Comparison of ENCODE assay signal across 8 cellular contexts in the genomic region with DNA sequence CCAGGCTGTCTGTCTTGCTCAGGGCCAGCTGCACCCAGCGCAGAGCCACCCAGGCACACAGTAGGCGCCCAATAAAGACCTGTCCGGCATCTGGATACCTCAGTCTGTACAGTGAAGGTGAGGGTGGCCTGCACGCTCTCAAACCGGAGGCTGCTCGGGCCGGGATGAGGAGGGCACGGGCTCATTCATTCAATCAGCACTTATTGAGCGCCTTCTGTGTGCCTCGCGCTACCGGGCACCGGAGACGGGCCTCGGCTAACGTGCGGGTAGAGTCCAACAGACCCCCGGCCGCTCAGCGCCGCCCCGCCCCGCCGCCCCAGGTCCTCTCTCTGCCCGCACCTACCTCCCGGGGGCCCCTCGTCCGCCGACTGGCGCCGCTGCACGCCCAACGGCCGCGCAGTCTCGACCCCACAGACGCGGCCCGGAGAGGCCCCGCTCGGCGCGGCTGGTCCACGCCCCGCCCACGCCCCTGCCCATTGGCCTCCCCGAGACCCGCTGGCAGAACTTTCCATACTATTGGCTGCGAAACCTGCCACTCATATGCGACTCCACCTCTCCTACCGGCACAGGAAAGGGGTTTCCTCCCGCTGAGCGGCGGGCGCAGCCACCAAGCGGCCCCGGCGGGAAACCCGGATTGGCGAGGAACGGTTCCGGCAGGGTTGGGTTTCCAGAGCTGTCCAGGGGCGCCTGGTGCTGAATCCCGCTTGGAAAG. TPM values are rescaled to one million over a fixed set of nuclear protein-coding genes. Genes with fewer than 3 reads are reported as not detected.
DNase-seq lines count a peak whose midpoint lies in the region; ATAC-seq, FAIRE-seq and TF ChIP-seq lines count a peak whose summit lies in the region.

Gene SLC39A3, minus strand, starts transcription at position 416 of the 712 bp plus-strand sequence. CDS start 2,760 bp downstream, outside the sequence.

- FAIRE-seq in H54 (lab: Jason Lieb, UNC) = no peak

- H3K36me3 Mint-ChIP-seq in activated T-helper 2 cell treated with anti-CD3 and anti-CD28 coated beads, Interferon-gamma antibody, Interleukin-2, Interleukin-4, amounts not matched to agents 10 μg/mL and 5 μg/mL and 100 μg/mL, durations not matched to agents 14 hours and 24 hours and 36 hours (ENCODE audit: low read depth) = peaks cover 36% of the 10 kb centered on the region
- no peaks in the 10 kb centered on the region for H3K36me3 Mint-ChIP-seq in natural killer cell

- peak; percentile 99 to 100 (median 100) for ATAC-seq in natural killer cell

- intact Hi-C loops in activated T-helper 2 cell treated with anti-CD3 and anti-CD28 coated beads, Interferon-gamma antibody, Interleukin-2, Interleukin-4, amounts not matched to agents 10 μg/mL and 5 μg/mL and 100 μg/mL, durations not matched to agents 14 hours and 24 hours and 36 hours (cut with micrococcal nuclease) = no loop called here
- intact Hi-C loops in natural killer cell (cut with micrococcal nuclease) = loop anchor here (1.0 kb wide), 1 partner anchor 44 kb away; the partner anchor contains the start of gene SGTA

- no peaks in the 10 kb centered on the region for H3K9me3 Mint-ChIP-seq in activated T-helper 2 cell treated with anti-CD3 and anti-CD28 coated beads, Interferon-gamma antibody, Interleukin-2, Interleukin-4, amounts not matched to agents 10 μg/mL and 5 μg/mL and 100 μg/mL, durations not matched to agents 14 hours and 24 hours and 36 hours
- H3K9me3 Mint-ChIP-seq in natural killer cell = no peaks in the 10 kb centered on the region

- H3K4me1 Mint-ChIP-seq in activated T-helper 2 cell treated with anti-CD3 and anti-CD28 coated beads, Interferon-gamma antibody, Interleukin-2, Interleukin-4, amounts not matched to agents 10 μg/mL and 5 μg/mL and 100 μg/mL, durations not matched to agents 14 hours and 24 hours and 36 hours (ENCODE audit: low read depth) = peaks cover 14% of the 10 kb centered on the region
- peaks cover 16 to 21% of the 10 kb centered on the region in 2 donors for H3K4me1 Mint-ChIP-seq in natural killer cell

- no peak for TF ChIP-seq CTCF in natural killer cell (IDR thresholded peaks at IDR 0.05)

- DNase-seq in EL (peak; percentile 99), H54 (ENCODE audit: insufficient read length, low spot score) (peak; percentile 100), M059J (ENCODE audit: low read depth) (peak; percentile 96), fibroblast of peridontal ligament (ENCODE audit: extremely low read depth) (peak; percentile 98), natural killer cell (peak; percentile 97)
- peak; percentile 99 for DNase-seq in activated T-helper 2 cell treated with anti-CD3 and anti-CD28 coated beads, Interferon-gamma antibody, Interleukin-2, Interleukin-4, amounts not matched to agents 10 μg/mL and 5 μg/mL and 100 μg/mL, durations not matched to agents 14 hours and 24 hours and 36 hours (ENCODE audit: low spot score)
- DNase-seq in stimulated activated naive CD4-positive, alpha-beta T cell (lab: John Stamatoyannopoulos, UW) = peak; percentile 93 to 98 (median 97)

- TF ChIP-seq POLR2A in H54 (IDR thresholded peaks at IDR 0.05; ENCODE audit: low read depth, low read length) (peak; percentile 80), Raji (IDR thresholded peaks at IDR 0.05; ENCODE audit: insufficient read depth, low read depth, low read length) (peak; percentile 52; the same call in 1 of the 2 replicates)

- peaks cover 11% of the 10 kb centered on the region for H3K27me3 Mint-ChIP-seq in activated T-helper 2 cell treated with anti-CD3 and anti-CD28 coated beads, Interferon-gamma antibody, Interleukin-2, Interleukin-4, amounts not matched to agents 10 μg/mL and 5 μg/mL and 100 μg/mL, durations not matched to agents 14 hours and 24 hours and 36 hours (ENCODE audit: low read depth)
- peaks cover 13 to 14% of the 10 kb centered on the region in 2 donors for H3K27me3 Mint-ChIP-seq in natural killer cell (ENCODE audit: low read depth in 2 of 2)

- H3K4me3 Mint-ChIP-seq in activated T-helper 2 cell treated with anti-CD3 and anti-CD28 coated beads, Interferon-gamma antibody, Interleukin-2, Interleukin-4, amounts not matched to agents 10 μg/mL and 5 μg/mL and 100 μg/mL, durations not matched to agents 14 hours and 24 hours and 36 hours (ENCODE audit: low read depth) = peak within 1 kb of the TSS; percentile 95
- peak within 1 kb of the TSS; percentile 86 for H3K4me3 Mint-ChIP-seq in natural killer cell

- H3K27ac Mint-ChIP-seq in activated T-helper 2 cell treated with anti-CD3 and anti-CD28 coated beads, Interferon-gamma antibody, Interleukin-2, Interleukin-4, amounts not matched to agents 10 μg/mL and 5 μg/mL and 100 μg/mL, durations not matched to agents 14 hours and 24 hours and 36 hours = peak within 1 kb of the TSS; percentile 76
- H3K27ac Mint-ChIP-seq in natural killer cell = peak within 1 kb of the TSS in 1 of 2 donors; percentile 68

RNA-seq across cellular contexts. Expression of gene SLC39A3, which starts in this region (rescaled TPM):
- total RNA-seq in M059J (2014; rRNA removed; shearing (Covaris generic)) = 73.7 and 80.4 TPM in 2 replicates
- 39.1 and 39.4 TPM in 2 replicates for total RNA-seq in activated T-helper 2 cell treated with anti-CD3 and anti-CD28 coated beads, Interferon-gamma antibody, Interleukin-2, Interleukin-4, amounts not matched to agents 10 μg/mL and 5 μg/mL and 100 μg/mL, durations not matched to agents 14 hours and 24 hours and 36 hours
- total RNA-seq in natural killer cell = 10 to 100 TPM; 14.8 to 29.4 (median 19.6) TPM

Comparison
In these comparisons a context has a peak if more than half of its experiments do, and no peak if none do; other contexts are left out.
1. Peak in every context shown above with its lines: DNase-seq and ATAC-seq.